In genomic region chr14:67240978-67241415, GRCh38 we compare ENCODE assay signal across 8 cellular contexts. TPM values are rescaled to one million over a fixed set of nuclear protein-coding genes. Genes with fewer than 3 reads are reported as not detected.
A peak's percentile ranks its signal among the peaks of the same experiment; 100 is the strongest.
DNase-seq lines count a peak whose midpoint lies in the region; ATAC-seq and TF ChIP-seq lines count a peak whose summit lies in the region.

No MANE protein-coding gene starts in this region.

- DNase-seq in COR-L47 (lab: John Stamatoyannopoulos, UW) (peak; percentile 95), HT-29 (ENCODE audit: low spot score) (peak; percentile 91), NOMO-1 treated with DMSO at 0.1 percent for 48 hours (lab: John Stamatoyannopoulos, UW; ENCODE audit: unreplicated experiment) (peak; percentile 93), endodermal cell (peak; percentile 98)
- DNase-seq in activated CD8-positive, alpha-beta memory T cell treated with anti-CD3 and anti-CD28 coated beads, Interleukin-2, amount 50 U/mL, for 1 hour (ENCODE audit: extremely low read depth), result peak; percentile 65
- DNase-seq in stimulated activated CD8-positive, alpha-beta memory T cell treated with anti-CD3 and anti-CD28 coated beads, Interleukin-15, amount 100 ng/mL, for 24 hours (ENCODE audit: low read depth), result peak; percentile 83

- H3K4me1 Mint-ChIP-seq in endodermal cell, result peaks cover 7% of the 10 kb centered on the region

- WGBS in endodermal cell (ENCODE audit: insufficient coverage in 1 of 2, insufficient read length in 1 of 2), 2 experiments, result 0% methylated on average over 17 to 54 of the region's 54 CpGs
- 0% methylated on average over 17 to 31 of the region's 54 CpGs for WGBS in mesodermal cell (ENCODE audit: insufficient coverage in 2 of 2), 2 experiments

- H3K27me3 Mint-ChIP-seq in endodermal cell (ENCODE audit: insufficient read depth), result peaks cover 26% of the 10 kb centered on the region

- peak overlapping the region; percentile 99 for H3K27ac ChIP-seq in endodermal cell (ENCODE audit: low read depth, low read length)
- peak overlapping the region; percentile 99 for H3K27ac ChIP-seq in mesodermal cell (ENCODE audit: low read depth, low read length, severe bottlenecking)

- H3K4me3 Mint-ChIP-seq in endodermal cell, result peak overlapping the region; percentile 76

- no peak for TF ChIP-seq CTCF in endodermal cell (conservative IDR thresholded peaks at IDR 0.05)

- H3K4me3 ChIP-seq in endodermal cell (ENCODE audit: low read length) (peak overlapping the region; percentile 99), mesodermal cell (ENCODE audit: extremely low read depth, insufficient read depth, low read length, poor library complexity, severe bottlenecking) (peak overlapping the region; percentile 66)

- ATAC-seq in GM21360 (IDR thresholded peaks at IDR 0.05; ENCODE audit: unreplicated experiment), result peak; percentile 94

- H3K36me3 Mint-ChIP-seq in endodermal cell (ENCODE audit: low read depth), result peaks cover 3% of the 10 kb centered on the region

- peaks cover 9% of the 10 kb centered on the region for H3K9me3 Mint-ChIP-seq in endodermal cell

- H3K4me1 ChIP-seq in endodermal cell (ENCODE audit: control insufficient read depth, insufficient read depth, low read length) (no peaks in the 10 kb centered on the region), mesodermal cell (ENCODE audit: control insufficient read depth, insufficient read depth, low read length, poor library complexity, severe bottlenecking) (no peaks in the 10 kb centered on the region)

- H3K9ac ChIP-seq in endodermal cell (ENCODE audit: extremely low read depth, low read length, poor library complexity, severe bottlenecking), result peak overlapping the region; percentile 96

- peaks cover 4% of the 10 kb centered on the region for H3K36me3 ChIP-seq in endodermal cell (ENCODE audit: control insufficient read depth, insufficient read depth, low read length)
- H3K36me3 ChIP-seq in mesodermal cell (ENCODE audit: control insufficient read depth, insufficient read depth, low read length), result no peaks in the 10 kb centered on the region

- peak overlapping the region; percentile 97 for H3K27ac Mint-ChIP-seq in endodermal cell

- peaks cover 31% of the 10 kb centered on the region for H3K27me3 ChIP-seq in endodermal cell (ENCODE audit: control insufficient read depth, insufficient read depth, low read length, poor library complexity, severe bottlenecking)

- peaks cover 10% of the 10 kb centered on the region for H3K9me3 ChIP-seq in endodermal cell (ENCODE audit: control insufficient read depth, low read length)
- H3K9me3 ChIP-seq in mesodermal cell (ENCODE audit: control insufficient read depth, low read length), result peaks cover 3% of the 10 kb centered on the region

RNA-seq across cellular contexts. Expression of gene PALS1, which starts 0.2 kb away (rescaled TPM):
- 4.7 and 8.3 TPM in 2 replicates for total RNA-seq in HT-29 (2014; rRNA removed; shearing (Covaris generic))
- 10 to 100 TPM; 26.0 to 29.6 TPM for total RNA-seq in endodermal cell
- 21.4 TPM for polyA plus RNA-seq in endodermal cell (2013, experiment 1 of 2)
- 20.3 TPM for polyA plus RNA-seq in endodermal cell (2013, experiment 2 of 2)
- polyA plus RNA-seq in mesodermal cell (2013, experiment 1 of 2), result 20.2 TPM
- 22.4 TPM for polyA plus RNA-seq in mesodermal cell (2013, experiment 2 of 2)

RNA-seq across cellular contexts. Expression of gene GARIN2, which starts 51.8 kb away (rescaled TPM):
- not detected in 2 replicates for total RNA-seq in HT-29 (2014; rRNA removed; shearing (Covaris generic))
- not detected for total RNA-seq in endodermal cell
- 0.82 TPM for polyA plus RNA-seq in endodermal cell (2013, experiment 1 of 2)
- 0.33 TPM for polyA plus RNA-seq in endodermal cell (2013, experiment 2 of 2)
- polyA plus RNA-seq in mesodermal cell (2013, experiment 1 of 2), result 0.59 TPM
- polyA plus RNA-seq in mesodermal cell (2013, experiment 2 of 2), result 0.71 TPM

Comparison
In these comparisons a context has a peak if more than half of its experiments do, and no peak if none do; other contexts are left out.
1. Peak in every context shown above with its lines: DNase-seq, ATAC-seq, H3K4me3 ChIP-seq and H3K27ac ChIP-seq.